ENCODE assay signal across 18 cellular contexts in genomic region chr2:66667288-66667780, GRCh38.
"Had no signal": no experiment of that assay in that cellular context is flagged by ENCODE, and none has a peak within 500 bp of the region (broad histone marks: within the 10 kb centered on the region; RNA-seq: fewer than 3 reads in every experiment).

No MANE protein-coding gene starts in this region.

- H3K9me3 ChIP-seq: heart left ventricle, prostate gland, right lobe of liver, tibial nerve, upper lobe of right lung, vagina had no signal

- H3K36me3 Mint-ChIP-seq: natural killer cell; stimulated activated effector memory CD8-positive, alpha-beta T cell treated with anti-CD3 and anti-CD28 coated beads, Interleukin-12 subunit alpha, Interleukin-12 subunit beta, amount 100 ng/mL, for 72 hours had no signal

- H3K4me1 ChIP-seq: heart left ventricle, parathyroid adenoma, prostate gland, right lobe of liver, tibial nerve, upper lobe of right lung, vagina had no signal

- H3K4me3 ChIP-seq: coronary artery, heart left ventricle, prostate gland, right lobe of liver, tibial nerve, upper lobe of right lung, vagina had no signal

- H3K36me3 ChIP-seq: heart left ventricle, prostate gland, right lobe of liver, tibial nerve, upper lobe of right lung, vagina had no signal

- DNase-seq: effector CD4-positive, alpha-beta T cell; heart left ventricle; hippocampal formation; natural killer cell; occipital lobe; right lobe of liver; stimulated activated CD4-positive, alpha-beta T cell treated with anti-CD3 and anti-CD28 coated beads, Interleukin-4, amount 100 ng/mL, for 1 hour; stimulated activated CD8-positive, alpha-beta memory T cell treated with anti-CD3 and anti-CD28 coated beads, Interleukin-4, amount 100 ng/mL, for 48 hours; stimulated activated naive CD8-positive, alpha-beta T cell treated with anti-CD3 and anti-CD28 coated beads, Interleukin-15, Interleukin-2, amounts not matched to agents 100 U/mL and 50 U/mL, for 24 hours; upper lobe of right lung had no signal

- H3K27ac Mint-ChIP-seq: natural killer cell; stimulated activated effector memory CD8-positive, alpha-beta T cell treated with anti-CD3 and anti-CD28 coated beads, Interleukin-12 subunit alpha, Interleukin-12 subunit beta, amount 100 ng/mL, for 72 hours had no signal

- H3K27ac ChIP-seq: coronary artery, heart left ventricle, parathyroid adenoma, prostate gland, right lobe of liver, tibial nerve, upper lobe of right lung, vagina had no signal

- ATAC-seq: esophagus mucosa; heart left ventricle; left lobe of liver; natural killer cell; right lobe of liver; stimulated activated effector memory CD8-positive, alpha-beta T cell treated with anti-CD3 and anti-CD28 coated beads, Interleukin-12 subunit alpha, Interleukin-12 subunit beta, amount 100 ng/mL, for 72 hours; stimulated activated naive CD8-positive, alpha-beta T cell treated with anti-CD3 and anti-CD28 coated beads, Interleukin-15, Interleukin-2, amounts not matched to agents 100 U/mL and 50 U/mL, for 24 hours; upper lobe of right lung had no signal

- H3K79me2 ChIP-seq: parathyroid adenoma had no signal

- H3K9ac ChIP-seq: parathyroid adenoma had no signal

- H3K9me3 Mint-ChIP-seq: natural killer cell had no signal

- H3K4me1 Mint-ChIP-seq: natural killer cell; stimulated activated effector memory CD8-positive, alpha-beta T cell treated with anti-CD3 and anti-CD28 coated beads, Interleukin-12 subunit alpha, Interleukin-12 subunit beta, amount 100 ng/mL, for 72 hours had no signal

- H3K4me3 Mint-ChIP-seq: natural killer cell; stimulated activated effector memory CD8-positive, alpha-beta T cell treated with anti-CD3 and anti-CD28 coated beads, Interleukin-12 subunit alpha, Interleukin-12 subunit beta, amount 100 ng/mL, for 72 hours had no signal

- H2AFZ ChIP-seq: parathyroid adenoma had no signal

- H3K27me3 ChIP-seq: heart left ventricle, right lobe of liver, tibial nerve, upper lobe of right lung, vagina had no signal
